ENCODE assay signal across 22 cellular contexts in the genomic region with DNA sequence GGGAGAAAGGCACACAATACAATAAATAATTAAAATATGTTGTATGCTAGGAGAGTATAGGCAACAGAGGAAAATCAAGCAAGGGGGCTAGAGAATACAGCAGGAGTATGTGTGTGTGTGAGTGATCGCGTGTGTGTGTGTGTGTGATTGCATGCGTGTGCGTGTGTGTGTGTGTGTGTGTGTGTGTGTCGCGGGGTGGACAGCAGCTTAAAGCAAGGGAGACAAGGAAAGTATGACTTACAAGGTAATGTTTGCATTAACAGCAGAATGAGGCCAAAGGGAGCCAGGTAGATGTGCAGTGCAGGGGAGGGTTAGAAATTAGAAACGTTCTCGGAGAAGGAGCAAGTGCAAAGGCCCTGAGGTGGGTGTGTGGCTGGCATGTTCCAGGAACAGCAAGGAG. TPM values are rescaled to one million over a fixed set of nuclear protein-coding genes. Genes with fewer than 3 reads are reported as not detected.
DNase-seq lines count a peak whose midpoint lies in the region; ATAC-seq and TF ChIP-seq lines count a peak whose summit lies in the region.
"Had no signal": no experiment of that assay in that cellular context is flagged by ENCODE, and none has a peak within 500 bp of the region (broad histone marks: within the 10 kb centered on the region; RNA-seq: fewer than 3 reads in every experiment).

No MANE protein-coding gene starts in this region.

- POLR2A ChIA-PET in HEK293 (lab: Yijun Ruan, JAX) = no interaction called here

- H3K27ac ChIP-seq in HEK293 (ENCODE audit: extremely low read depth, low read depth, low read length) = no peak overlapping the region
- H3K27ac ChIP-seq: 22Rv1; A549; BLaER1 treated with 17β-estradiol and CSF1 and Interleukin-3, amounts not matched to agents 10 nM and 100 nM; C4-2B had no signal

- TF ChIP-seq CTCF in HEK293 (tag by site-specific recombination; IDR thresholded peaks at IDR 0.05) (no peak), endothelial cell (IDR thresholded peaks at IDR 0.05; ENCODE audit: unreplicated experiment) (no peak), nephron progenitor cell (IDR thresholded peaks at IDR 0.05) (no peak)

- ATAC-seq in HG02588 (IDR thresholded peaks at IDR 0.05; ENCODE audit: unreplicated experiment) (no peak), Right ventricle myocardium superior (ENCODE audit: poor library complexity) (no peak)
- ATAC-seq: A549; CD8-positive, alpha-beta T cell; GM12878 had no signal

- CTCF ChIA-PET in HEK293 (lab: Yijun Ruan, JAX) = interaction anchor here (0.6 to 0.7 kb wide), 2 partner anchors 15 to 64 kb away, joined by 3 read pairs; no protein-coding TSS in a partner anchor

- H3K36me3 Mint-ChIP-seq in endothelial cell (ENCODE audit: low read depth, unreplicated experiment) (peaks cover 31% of the 10 kb centered on the region), nephron progenitor cell (ENCODE audit: low read depth) (peaks cover 2% of the 10 kb centered on the region)
- H3K36me3 Mint-ChIP-seq: CD8-positive, alpha-beta T cell had no signal

- H3K4me3 ChIP-seq in HEK293 (ENCODE audit: low read depth, low read length) = no peak overlapping the region
- H3K4me3 ChIP-seq: A549; BLaER1 treated with 17β-estradiol and CSF1 and Interleukin-3, amounts not matched to agents 10 nM and 100 nM; GM12878 had no signal

- H3K4me3 Mint-ChIP-seq in endothelial cell (ENCODE audit: unreplicated experiment) (peak overlapping the region; percentile 75), nephron progenitor cell (no peak overlapping the region)
- H3K4me3 Mint-ChIP-seq: B cell; CD4-positive, alpha-beta T cell; CD8-positive, alpha-beta T cell had no signal

- no peaks in the 10 kb centered on the region for H3K4me1 ChIP-seq in HEK293 (ENCODE audit: control insufficient read depth, insufficient read depth, low read length)
- H3K4me1 ChIP-seq: A549, Caco-2 had no signal

- intact Hi-C loops in Right ventricle myocardium superior (cut with DNase I) = no loop called here

- H3K27me3 Mint-ChIP-seq in endothelial cell (ENCODE audit: unreplicated experiment) (peaks cover 7% of the 10 kb centered on the region), nephron progenitor cell (ENCODE audit: low read depth, poor library complexity) (peaks cover 41% of the 10 kb centered on the region)
- H3K27me3 Mint-ChIP-seq: CD4-positive, alpha-beta T cell had no signal

- H3K9me3 Mint-ChIP-seq in endothelial cell (ENCODE audit: unreplicated experiment) (no peaks in the 10 kb centered on the region), nephron progenitor cell (no peaks in the 10 kb centered on the region)
- H3K9me3 Mint-ChIP-seq: CD4-positive, alpha-beta T cell; CD8-positive, alpha-beta T cell had no signal

- no peaks in the 10 kb centered on the region for H3K36me3 ChIP-seq in HEK293 (ENCODE audit: control insufficient read depth in 2 of 2, insufficient read depth in 1 of 2, low read length in 2 of 2)

- H3K27ac Mint-ChIP-seq in endothelial cell (ENCODE audit: unreplicated experiment) (no peak overlapping the region), nephron progenitor cell (peak overlapping the region; percentile 22)
- H3K27ac Mint-ChIP-seq: B cell; CD4-positive, alpha-beta T cell; CD8-positive, alpha-beta T cell had no signal

- no peaks in the 10 kb centered on the region for H3K9me3 ChIP-seq in HEK293 (ENCODE audit: control insufficient read depth, insufficient read depth, low read depth, low read length)
- H3K9me3 ChIP-seq: A549; BLaER1 treated with 17β-estradiol and CSF1 and Interleukin-3, amounts not matched to agents 10 nM and 100 nM; Caco-2 had no signal

- H3K4me1 Mint-ChIP-seq in endothelial cell (ENCODE audit: unreplicated experiment) = peaks cover 6% of the 10 kb centered on the region
- peaks cover 32% of the 10 kb centered on the region for H3K4me1 Mint-ChIP-seq in nephron progenitor cell

- DNase-seq in endothelial cell (ENCODE audit: low spot score) (no peak), nephron progenitor cell (no peak), HK-2 (ENCODE audit: unreplicated experiment) (no peak), Right ventricle myocardium superior (no peak)
- DNase-seq: AML-193; Caco-2; Calu3; CD4-positive, alpha-beta T cell; CD8-positive, alpha-beta T cell; DND-41; EL; GDM1 had no signal

TF ChIP-seq in HEK293, 187 proteins besides CTCF, POLR2A, EP300 and RAD21:
- TF ChIP-seq, protein P1, sequence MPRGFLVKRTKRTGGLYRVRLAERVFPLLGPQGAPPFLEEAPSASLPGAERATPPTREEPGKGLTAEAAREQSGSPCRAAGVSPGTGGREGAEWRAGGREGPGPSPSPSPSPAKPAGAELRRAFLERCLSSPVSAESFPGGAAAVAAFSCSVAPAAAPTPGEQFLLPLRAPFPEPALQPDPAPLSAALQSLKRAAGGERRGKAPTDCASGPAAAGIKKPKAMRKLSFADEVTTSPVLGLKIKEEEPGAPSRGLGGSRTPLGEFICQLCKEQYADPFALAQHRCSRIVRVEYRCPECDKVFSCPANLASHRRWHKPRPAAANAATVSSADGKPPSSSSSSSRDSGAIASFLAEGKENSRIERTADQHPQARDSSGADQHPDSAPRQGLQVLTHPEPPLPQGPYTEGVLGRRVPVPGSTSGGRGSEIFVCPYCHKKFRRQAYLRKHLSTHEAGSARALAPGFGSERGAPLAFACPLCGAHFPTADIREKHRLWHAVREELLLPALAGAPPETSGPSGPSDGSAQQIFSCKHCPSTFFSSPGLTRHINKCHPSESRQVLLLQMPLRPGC (tag by site-specific recombination; IDR thresholded peaks at IDR 0.05) = no peak
- TF ChIP-seq ZNF623 (tag by site-specific recombination; IDR thresholded peaks at IDR 0.05) (peak; percentile 88), ZNF132 (tag by site-specific recombination; IDR thresholded peaks at IDR 0.05; ENCODE audit: borderline replicate concordance) (no peak)
- TF ChIP-seq, protein P2, sequence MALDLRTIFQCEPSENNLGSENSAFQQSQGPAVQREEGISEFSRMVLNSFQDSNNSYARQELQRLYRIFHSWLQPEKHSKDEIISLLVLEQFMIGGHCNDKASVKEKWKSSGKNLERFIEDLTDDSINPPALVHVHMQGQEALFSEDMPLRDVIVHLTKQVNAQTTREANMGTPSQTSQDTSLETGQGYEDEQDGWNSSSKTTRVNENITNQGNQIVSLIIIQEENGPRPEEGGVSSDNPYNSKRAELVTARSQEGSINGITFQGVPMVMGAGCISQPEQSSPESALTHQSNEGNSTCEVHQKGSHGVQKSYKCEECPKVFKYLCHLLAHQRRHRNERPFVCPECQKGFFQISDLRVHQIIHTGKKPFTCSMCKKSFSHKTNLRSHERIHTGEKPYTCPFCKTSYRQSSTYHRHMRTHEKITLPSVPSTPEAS (tag by site-specific recombination; IDR thresholded peaks at IDR 0.05) = peak; percentile 53; the same call in 1 of the 2 replicates

RNA-seq across cellular contexts. Expression of a gene that starts 57.4 kb away (rescaled TPM):
- total RNA-seq in endothelial cell (ENCODE audit: unreplicated experiment) = 0.62 TPM
- total RNA-seq in Right ventricle myocardium superior = not detected
- total RNA-seq: A172; B cell; Caco-2; Calu3; CD4-positive, alpha-beta T cell; CD8-positive, alpha-beta T cell; G401 had no signal
